ENCODE assay signal across 13 cellular contexts in the genomic region with DNA sequence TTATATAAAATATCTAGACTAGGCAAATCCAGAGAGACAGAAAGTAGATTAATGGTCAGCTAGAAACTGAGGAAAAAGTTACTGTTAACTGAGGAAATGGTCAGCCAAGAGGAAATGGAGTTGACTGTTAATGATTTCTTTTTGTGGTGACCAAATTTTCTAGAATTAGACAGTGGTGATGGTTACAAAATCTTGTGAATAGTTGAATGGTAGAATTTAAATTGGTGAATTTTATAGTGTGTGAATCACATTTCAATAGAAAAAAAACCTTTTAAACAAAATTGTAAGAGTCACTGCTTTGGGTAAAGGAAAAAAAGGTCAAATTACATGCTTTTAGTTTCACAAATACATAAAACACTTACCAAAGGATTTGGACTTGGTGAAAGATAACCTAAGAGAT. TPM values are rescaled to one million over a fixed set of nuclear protein-coding genes. Genes with fewer than 3 reads are reported as not detected.
DNase-seq lines count a peak whose midpoint lies in the region; ATAC-seq and TF ChIP-seq lines count a peak whose summit lies in the region.
"Had no signal": no experiment of that assay in that cellular context is flagged by ENCODE, and none has a peak within 500 bp of the region (broad histone marks: within the 10 kb centered on the region; RNA-seq: fewer than 3 reads in every experiment).

No MANE protein-coding gene starts in this region.

- no peaks in the 10 kb centered on the region for H3K27me3 ChIP-seq in BJ (ENCODE audit: control insufficient read depth, insufficient read depth, low read length)

- no peak for TF ChIP-seq CTCF in BJ (IDR thresholded peaks at IDR 0.05; ENCODE audit: insufficient read depth, low read depth, low read length)
- TF ChIP-seq CTCF in HEK293 (tag by site-specific recombination; IDR thresholded peaks at IDR 0.05): no peak

- no peaks in the 10 kb centered on the region for H3K4me1 Mint-ChIP-seq in activated T-cell treated with anti-CD3 and anti-CD28 coated beads, Interleukin-2, amount 50 U/mL, for 72 hours (ENCODE audit: low read depth)
- H3K4me1 Mint-ChIP-seq in activated T-cell treated with anti-CD3 and anti-CD28 coated beads, Interleukin-2, amount 50 U/mL, for 4 hours (ENCODE audit: low read depth): peaks cover 3% of the 10 kb centered on the region

- H3K36me3 ChIP-seq in BJ (ENCODE audit: control insufficient read depth, insufficient read depth, low read length) (peaks cover 12% of the 10 kb centered on the region), HEK293 (ENCODE audit: control insufficient read depth in 2 of 2, insufficient read depth in 1 of 2, low read length in 2 of 2) (peaks cover 76 to 83% of the 10 kb centered on the region in 2 experiments)

- no peak for ATAC-seq in activated T-cell treated with anti-CD3 and anti-CD28 coated beads, Interleukin-2, amount 50 U/mL, for 72 hours (replicated peaks in 1 of 2)
- no peak for ATAC-seq in activated T-cell treated with anti-CD3 and anti-CD28 coated beads, Interleukin-2, amount 50 U/mL, for 4 hours
- no peak for ATAC-seq in HG03175 (IDR thresholded peaks at IDR 0.05; ENCODE audit: unreplicated experiment)
- ATAC-seq: A549, HCT116 had no signal

- no peaks in the 10 kb centered on the region for H3K27me3 Mint-ChIP-seq in activated T-cell treated with anti-CD3 and anti-CD28 coated beads, Interleukin-2, amount 50 U/mL, for 72 hours (ENCODE audit: low read depth)
- H3K27me3 Mint-ChIP-seq in activated T-cell treated with anti-CD3 and anti-CD28 coated beads, Interleukin-2, amount 50 U/mL, for 4 hours (ENCODE audit: low read depth): no peaks in the 10 kb centered on the region
- H3K27me3 Mint-ChIP-seq: CD4-positive, alpha-beta T cell had no signal

- no peak overlapping the region for H3K27ac Mint-ChIP-seq in activated T-cell treated with anti-CD3 and anti-CD28 coated beads, Interleukin-2, amount 50 U/mL, for 72 hours
- H3K27ac Mint-ChIP-seq: CD4-positive, alpha-beta T cell had no signal

- no peaks in the 10 kb centered on the region for H3K4me1 ChIP-seq in HEK293 (ENCODE audit: control insufficient read depth, insufficient read depth, low read length)
- H3K4me1 ChIP-seq: A549 had no signal

- no peak overlapping the region for H3K4me3 Mint-ChIP-seq in activated T-cell treated with anti-CD3 and anti-CD28 coated beads, Interleukin-2, amount 50 U/mL, for 72 hours
- H3K4me3 Mint-ChIP-seq in activated T-cell treated with anti-CD3 and anti-CD28 coated beads, Interleukin-2, amount 50 U/mL, for 4 hours: no peak overlapping the region
- H3K4me3 Mint-ChIP-seq: CD4-positive, alpha-beta T cell had no signal

- H3K9me3 ChIP-seq in HEK293 (ENCODE audit: control insufficient read depth, insufficient read depth, low read depth, low read length): no peaks in the 10 kb centered on the region; the same call in 1 of the 2 replicates

- peaks cover 23 to 49% of the 10 kb centered on the region in 2 donors for H3K36me3 Mint-ChIP-seq in activated T-cell treated with anti-CD3 and anti-CD28 coated beads, Interleukin-2, amount 50 U/mL, for 72 hours (ENCODE audit: insufficient read depth in 2 of 2)
- peaks cover 48% of the 10 kb centered on the region for H3K36me3 Mint-ChIP-seq in activated T-cell treated with anti-CD3 and anti-CD28 coated beads, Interleukin-2, amount 50 U/mL, for 4 hours (ENCODE audit: insufficient read depth)

- H3K27ac ChIP-seq in HEK293 (ENCODE audit: extremely low read depth, low read depth, low read length): no peak overlapping the region
- H3K27ac ChIP-seq: A549 had no signal

- CTCF ChIA-PET in BJ (lab: Yijun Ruan, JAX): interaction anchor here (2.5 kb wide), 1 partner anchor 105 kb away, joined by 7 read pairs; no protein-coding TSS in a partner anchor
- CTCF ChIA-PET in HEK293 (lab: Yijun Ruan, JAX): interaction anchor here (0.7 kb wide), 1 partner anchor 455 kb away, joined by 3 read pairs; no protein-coding TSS in a partner anchor

- POLR2A ChIA-PET in BJ (lab: Charles Lee) (no interaction called here), HEK293 (lab: Yijun Ruan, JAX) (no interaction called here)

- no peak overlapping the region for H3K4me3 ChIP-seq in BJ (ENCODE audit: low read depth, low read length)
- H3K4me3 ChIP-seq in HEK293 (ENCODE audit: low read depth, low read length): no peak overlapping the region
- H3K4me3 ChIP-seq: A549 had no signal

- DNase-seq in BJ (ENCODE audit: low read depth): peak; percentile 12
- peak; percentile 61 for DNase-seq in fibroblast of peridontal ligament (ENCODE audit: extremely low read depth)
- peak; percentile 9 for DNase-seq in stromal cell of bone marrow (ENCODE audit: low read depth)
- no peak for DNase-seq in activated T-cell treated with anti-CD3 and anti-CD28 coated beads, Interleukin-2, amount 50 U/mL, for 72 hours
- no peak for DNase-seq in activated T-cell treated with anti-CD3 and anti-CD28 coated beads, Interleukin-2, amount 50 U/mL, for 4 hours
- DNase-seq: C1 segment of cervical spinal cord; Calu3; CD4-positive, alpha-beta T cell; DMS 273 treated with DMSO at 0.1 percent for 48 hours had no signal

- peaks cover 0 to 2% of the 10 kb centered on the region in 2 donors for H3K9me3 Mint-ChIP-seq in activated T-cell treated with anti-CD3 and anti-CD28 coated beads, Interleukin-2, amount 50 U/mL, for 72 hours
- H3K9me3 Mint-ChIP-seq in activated T-cell treated with anti-CD3 and anti-CD28 coated beads, Interleukin-2, amount 50 U/mL, for 4 hours: peaks cover 2% of the 10 kb centered on the region

TF ChIP-seq in HEK293, 187 proteins besides CTCF, POLR2A, EP300 and RAD21:
- 0 out of 2 replicates have a peak, but pooled peaks have one; percentile 1 for TF ChIP-seq ZNF146 (tag by site-specific recombination; IDR thresholded peaks at IDR 0.05)
- TF ChIP-seq, protein P1, sequence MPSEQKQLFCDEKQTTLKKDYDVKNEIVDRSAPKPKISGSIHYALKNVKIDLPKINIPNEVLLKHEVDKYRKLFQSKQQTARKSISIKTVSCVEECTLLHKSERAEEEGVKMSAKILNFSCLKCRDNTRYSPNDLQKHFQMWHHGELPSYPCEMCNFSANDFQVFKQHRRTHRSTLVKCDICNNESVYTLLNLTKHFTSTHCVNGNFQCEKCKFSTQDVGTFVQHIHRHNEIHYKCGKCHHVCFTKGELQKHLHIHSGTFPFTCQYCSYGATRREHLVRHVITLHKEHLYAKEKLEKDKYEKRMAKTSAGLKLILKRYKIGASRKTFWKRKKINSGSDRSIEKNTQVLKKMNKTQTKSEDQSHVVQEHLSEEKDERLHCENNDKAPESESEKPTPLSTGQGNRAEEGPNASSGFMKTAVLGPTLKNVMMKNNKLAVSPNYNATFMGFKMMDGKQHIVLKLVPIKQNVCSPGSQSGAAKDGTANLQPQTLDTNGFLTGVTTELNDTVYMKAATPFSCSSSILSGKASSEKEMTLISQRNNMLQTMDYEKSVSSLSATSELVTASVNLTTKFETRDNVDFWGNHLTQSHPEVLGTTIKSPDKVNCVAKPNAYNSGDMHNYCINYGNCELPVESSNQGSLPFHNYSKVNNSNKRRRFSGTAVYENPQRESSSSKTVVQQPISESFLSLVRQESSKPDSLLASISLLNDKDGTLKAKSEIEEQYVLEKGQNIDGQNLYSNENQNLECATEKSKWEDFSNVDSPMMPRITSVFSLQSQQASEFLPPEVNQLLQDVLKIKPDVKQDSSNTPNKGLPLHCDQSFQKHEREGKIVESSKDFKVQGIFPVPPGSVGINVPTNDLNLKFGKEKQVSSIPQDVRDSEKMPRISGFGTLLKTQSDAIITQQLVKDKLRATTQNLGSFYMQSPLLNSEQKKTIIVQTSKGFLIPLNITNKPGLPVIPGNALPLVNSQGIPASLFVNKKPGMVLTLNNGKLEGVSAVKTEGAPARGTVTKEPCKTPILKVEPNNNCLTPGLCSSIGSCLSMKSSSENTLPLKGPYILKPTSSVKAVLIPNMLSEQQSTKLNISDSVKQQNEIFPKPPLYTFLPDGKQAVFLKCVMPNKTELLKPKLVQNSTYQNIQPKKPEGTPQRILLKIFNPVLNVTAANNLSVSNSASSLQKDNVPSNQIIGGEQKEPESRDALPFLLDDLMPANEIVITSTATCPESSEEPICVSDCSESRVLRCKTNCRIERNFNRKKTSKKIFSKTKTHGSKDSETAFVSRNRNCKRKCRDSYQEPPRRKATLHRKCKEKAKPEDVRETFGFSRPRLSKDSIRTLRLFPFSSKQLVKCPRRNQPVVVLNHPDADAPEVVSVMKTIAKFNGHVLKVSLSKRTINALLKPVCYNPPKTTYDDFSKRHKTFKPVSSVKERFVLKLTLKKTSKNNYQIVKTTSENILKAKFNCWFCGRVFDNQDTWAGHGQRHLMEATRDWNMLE (tag by site-specific recombination; conservative IDR thresholded peaks at IDR 0.05; ENCODE audit: low read depth): no peak

RNA-seq across cellular contexts. Expression of a gene that starts 30.0 kb away (rescaled TPM):
- polyA plus RNA-seq in BJ (2011; rRNA removed): 14.8 and 24.8 TPM in 2 replicates
- 37.6 and 39.6 TPM in 2 replicates for polyA minus RNA-seq in BJ (2011; rRNA and poly(A)+ RNA removed)
- total RNA-seq in activated T-cell treated with anti-CD3 and anti-CD28 coated beads, Interleukin-2, amount 50 U/mL, for 72 hours: 10 to 100 TPM; 29.4 to 29.6 TPM
- 10 to 100 TPM; 16.1 to 21.2 (median 17.8) TPM for total RNA-seq in activated T-cell treated with anti-CD3 and anti-CD28 coated beads, Interleukin-2, amount 50 U/mL, for 4 hours

Comparison
In these comparisons a context has a peak if more than half of its experiments do, and no peak if none do; other contexts are left out.
1. DNase-seq: peak in BJ (single experiment), fibroblast of peridontal ligament (single experiment) and stromal cell of bone marrow (single experiment); none in activated T-cell treated with anti-CD3 and anti-CD28 coated beads, Interleukin-2, amount 50 U/mL, for 72 hours (0 of 2) and activated T-cell treated with anti-CD3 and anti-CD28 coated beads, Interleukin-2, amount 50 U/mL, for 4 hours (single experiment).